Comparison of ENCODE assay signal across 9 cellular contexts in the genomic region with DNA sequence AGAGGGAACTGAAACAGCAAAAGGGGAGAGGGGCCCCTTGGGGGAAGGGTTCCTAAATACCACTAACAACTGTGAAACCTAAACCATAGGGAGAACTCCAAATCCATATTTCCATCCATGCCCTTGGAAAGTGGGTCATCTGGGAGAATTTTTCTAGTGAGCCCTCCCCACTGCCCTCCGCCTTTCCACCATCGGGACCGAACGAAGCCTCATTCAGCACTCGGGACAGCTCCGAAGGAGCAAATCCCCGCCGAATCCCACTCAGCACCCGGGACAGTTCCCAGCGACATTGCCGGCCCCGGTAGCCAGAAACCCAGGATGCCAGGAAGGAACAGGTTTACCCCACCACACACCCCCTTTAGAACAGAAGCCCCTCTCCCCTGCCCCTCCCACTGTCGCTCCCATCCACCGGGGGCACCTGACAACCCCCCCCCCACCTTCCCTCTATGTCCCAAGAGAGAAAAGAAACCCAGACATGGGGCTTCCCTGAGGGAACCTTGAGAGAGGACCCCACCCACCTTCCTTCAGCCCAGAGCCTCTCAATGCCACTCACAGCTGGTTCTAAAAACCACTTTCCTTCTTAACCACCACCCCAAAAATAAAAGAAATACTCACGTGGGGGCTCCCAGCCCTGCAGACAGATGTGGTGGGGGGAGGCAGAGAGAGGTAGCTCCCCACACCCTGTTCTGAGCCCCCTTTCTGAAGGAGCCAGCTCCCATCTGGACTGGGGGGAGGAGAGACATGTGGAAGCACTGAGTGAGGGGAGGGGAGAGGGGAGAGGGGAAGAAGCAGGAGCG. TPM values are rescaled to one million over a fixed set of nuclear protein-coding genes. Genes with fewer than 3 reads are reported as not detected.
DNase-seq lines count a peak whose midpoint lies in the region; ATAC-seq and TF ChIP-seq lines count a peak whose summit lies in the region.
"Had no signal": no experiment of that assay in that cellular context is flagged by ENCODE, and none has a peak within 500 bp of the region (broad histone marks: within the 10 kb centered on the region; RNA-seq: fewer than 3 reads in every experiment).

No MANE protein-coding gene starts in this region.

- peaks cover 74% of the 10 kb centered on the region for H3K27me3 Mint-ChIP-seq in endodermal cell (ENCODE audit: insufficient read depth)
- peaks cover 52 to 93% (median 75%) of the 10 kb centered on the region in 5 donors for H3K27me3 Mint-ChIP-seq in naive thymus-derived CD8-positive, alpha-beta T cell

- 0 to 4% methylated on average over 1 to 14 of the region's 16 CpGs for WGBS in endodermal cell (ENCODE audit: insufficient coverage in 1 of 2, insufficient read length in 1 of 2), 2 experiments

- H3K4me1 Mint-ChIP-seq in endodermal cell: peaks cover 5% of the 10 kb centered on the region
- peaks cover 8 to 18% (median 9%) of the 10 kb centered on the region in 4 donors for H3K4me1 Mint-ChIP-seq in naive thymus-derived CD8-positive, alpha-beta T cell

- peak in 1 of 2 donors; percentile 47 for ATAC-seq in naive thymus-derived CD8-positive, alpha-beta T cell
- ATAC-seq in upper lobe of right lung (peak; percentile 76), HG02642 (IDR thresholded peaks at IDR 0.05; ENCODE audit: poor library complexity, unreplicated experiment) (no peak)
- ATAC-seq: activated naive CD4-positive, alpha-beta T cell treated with anti-CD3 and anti-CD28 coated beads, Interleukin-2, amount 50 U/mL, for 72 hours had no signal

- H3K4me3 ChIP-seq in endodermal cell (ENCODE audit: low read length): no peak overlapping the region
- H3K4me3 ChIP-seq in upper lobe of right lung: no peak overlapping the region

- H3K36me3 ChIP-seq in endodermal cell (ENCODE audit: control insufficient read depth, insufficient read depth, low read length): no peaks in the 10 kb centered on the region
- H3K36me3 ChIP-seq in upper lobe of right lung: no peaks in the 10 kb centered on the region

- no peak overlapping the region for H3K27ac Mint-ChIP-seq in endodermal cell
- H3K27ac Mint-ChIP-seq in naive thymus-derived CD8-positive, alpha-beta T cell: no peak overlapping the region
- H3K27ac Mint-ChIP-seq: activated naive CD4-positive, alpha-beta T cell treated with anti-CD3 and anti-CD28 coated beads, Interleukin-2, amount 50 U/mL, for 72 hours had no signal

- DNase-seq in AG09319 (ENCODE audit: extremely low read depth, low read depth) (peak; percentile 3), HUDEP-2 (lab: John Stamatoyannopoulos, UW; ENCODE audit: unreplicated experiment in 76 of 76) (peak in 60 of 76 experiments; percentile 1 to 72 (median 40)), endodermal cell (peak; percentile 94), upper lobe of right lung (peak; percentile 80), NCI-H510A (lab: John Stamatoyannopoulos, UW) (no peak)
- DNase-seq in activated CD4-positive, alpha-beta T cell treated with anti-CD3 and anti-CD28 coated beads, Interleukin-2, amount 50 U/mL, for 1 hour: peak; percentile 50
- DNase-seq in naive thymus-derived CD8-positive, alpha-beta T cell: peak in 9 of 10 donors; percentile 20 to 60 (median 50)

- H3K9me3 ChIP-seq in endodermal cell (ENCODE audit: control insufficient read depth, low read length) (no peaks in the 10 kb centered on the region), upper lobe of right lung (no peaks in the 10 kb centered on the region)

- H3K27me3 ChIP-seq in endodermal cell (ENCODE audit: control insufficient read depth, insufficient read depth, low read length, poor library complexity, severe bottlenecking) (peaks cover 65% of the 10 kb centered on the region), upper lobe of right lung (peaks cover 77% of the 10 kb centered on the region)

- H3K36me3 Mint-ChIP-seq in endodermal cell (ENCODE audit: low read depth): no peaks in the 10 kb centered on the region
- no peaks in the 10 kb centered on the region for H3K36me3 Mint-ChIP-seq in naive thymus-derived CD8-positive, alpha-beta T cell

- intact Hi-C loops in upper lobe of right lung (cut with DNase I): no loop called here

- POLR2A ChIA-PET in naive thymus-derived CD8-positive, alpha-beta T cell (lab: Charles Lee): no interaction called here

- no peak overlapping the region for H3K4me3 Mint-ChIP-seq in endodermal cell
- no peak overlapping the region for H3K4me3 Mint-ChIP-seq in naive thymus-derived CD8-positive, alpha-beta T cell

- H3K27ac ChIP-seq in endodermal cell (ENCODE audit: low read depth, low read length): no peak overlapping the region
- H3K27ac ChIP-seq in upper lobe of right lung: no peak overlapping the region

- TF ChIP-seq CTCF in AG09319 (IDR thresholded peaks at IDR 0.05; ENCODE audit: low read depth, low read length): no peak
- no peak for TF ChIP-seq CTCF in endodermal cell (conservative IDR thresholded peaks at IDR 0.05)
- no peak for TF ChIP-seq CTCF in upper lobe of right lung (IDR thresholded peaks at IDR 0.05)

- H3K4me1 ChIP-seq in endodermal cell (ENCODE audit: control insufficient read depth, insufficient read depth, low read length) (no peaks in the 10 kb centered on the region), upper lobe of right lung (peaks cover 3% of the 10 kb centered on the region)

- H3K9me3 Mint-ChIP-seq in endodermal cell: no peaks in the 10 kb centered on the region
- peaks cover 0 to 8% (median 0%) of the 10 kb centered on the region in 9 donors for H3K9me3 Mint-ChIP-seq in naive thymus-derived CD8-positive, alpha-beta T cell
- H3K9me3 Mint-ChIP-seq: activated naive CD4-positive, alpha-beta T cell treated with anti-CD3 and anti-CD28 coated beads, Interleukin-2, amount 50 U/mL, for 72 hours had no signal

- no peak overlapping the region for H3K9ac ChIP-seq in endodermal cell (ENCODE audit: extremely low read depth, low read length, poor library complexity, severe bottlenecking)

RNA-seq across cellular contexts. Expression of a gene that starts 4.5 kb away (rescaled TPM):
- total RNA-seq in endodermal cell (1 to 10 TPM; 4.4 to 4.6 TPM), upper lobe of right lung (0.35 TPM)
- polyA plus RNA-seq in endodermal cell (2013, experiment 1 of 2): 1.7 TPM
- 1.2 TPM for polyA plus RNA-seq in endodermal cell (2013, experiment 2 of 2)
- under 1 TPM; 0.77 to 0.81 TPM for total RNA-seq in naive thymus-derived CD8-positive, alpha-beta T cell
- under 1 TPM; 0.06 to 0.27 (median 0.16) TPM for polyA plus RNA-seq in naive thymus-derived CD8-positive, alpha-beta T cell
